In the genomic region with DNA sequence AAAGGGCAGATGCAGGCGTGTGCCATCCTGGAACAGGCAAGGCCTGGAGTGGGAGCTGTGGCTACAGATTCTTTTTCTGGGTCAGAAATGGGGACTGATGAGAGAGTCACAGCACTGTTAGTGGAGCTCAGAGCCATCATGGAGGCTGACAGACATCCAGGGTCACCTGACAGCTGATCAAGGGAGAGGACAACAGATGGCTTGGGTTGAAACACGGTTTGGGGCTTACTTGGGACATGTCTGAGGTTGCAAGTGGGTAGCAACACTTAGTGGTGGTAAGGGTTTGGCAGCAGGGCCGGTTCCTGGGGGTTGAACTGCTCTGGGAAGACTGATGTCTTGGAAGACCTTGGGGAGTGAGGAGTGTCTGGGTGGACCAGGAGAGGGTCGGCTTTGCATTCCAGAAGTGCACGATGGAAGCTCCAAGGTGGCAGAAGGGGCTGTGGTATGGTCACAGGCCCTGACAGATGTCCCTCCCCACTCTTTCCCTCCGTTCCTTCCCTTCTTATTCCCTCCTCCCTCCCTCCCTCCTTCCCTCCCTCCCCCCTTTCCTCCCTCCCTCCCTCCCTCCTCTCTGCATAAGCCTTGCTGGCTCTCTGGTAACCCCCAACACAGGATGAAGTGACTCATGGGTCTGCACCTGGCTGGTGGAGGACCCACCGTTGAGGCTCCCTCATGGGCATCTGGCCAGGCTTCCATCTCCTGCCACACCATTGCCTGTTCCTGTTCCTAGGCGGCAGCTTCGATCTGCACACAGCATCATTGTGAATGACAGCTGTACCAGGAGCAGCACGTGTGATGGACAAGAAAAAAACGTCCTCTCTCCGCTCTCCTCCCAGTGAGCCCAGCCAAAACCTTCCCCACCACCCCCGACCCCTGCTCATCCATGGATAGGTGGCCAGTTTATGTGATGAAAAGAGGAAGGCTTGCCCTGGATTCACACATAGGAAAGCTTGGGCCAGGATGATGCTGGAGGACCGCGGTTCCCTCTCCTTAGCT, we compare ENCODE assay signal across 23 cellular contexts.
"Had no signal": no experiment of that assay in that cellular context is flagged by ENCODE, and none has a peak within 500 bp of the region (broad histone marks: within the 10 kb centered on the region; RNA-seq: fewer than 3 reads in every experiment).

No MANE protein-coding gene starts in this region.

- H3K4me3 ChIP-seq: cardiac muscle cell, dorsolateral prefrontal cortex, gastrocnemius medialis, heart left ventricle, lower lobe of right lung, prostate gland, right lobe of liver, smooth muscle cell, thoracic aorta, upper lobe of right lung had no signal

- ATAC-seq: activated T-helper 17 cell treated with anti-CD3 and anti-CD28 coated beads, Interleukin-2, amount 50 U/mL, for 72 hours; gastrocnemius medialis; heart left ventricle; stimulated activated effector memory CD8-positive, alpha-beta T cell treated with anti-CD3 and anti-CD28 coated beads, Interleukin-12 subunit alpha, Interleukin-12 subunit beta, amount 100 ng/mL, for 72 hours; upper lobe of right lung had no signal

- H3K9me3 ChIP-seq: gastrocnemius medialis, heart left ventricle, lower lobe of right lung, prostate gland, right lobe of liver, thoracic aorta, upper lobe of right lung had no signal

- H3K27me3 ChIP-seq: cardiac muscle cell, dorsolateral prefrontal cortex, gastrocnemius medialis, heart left ventricle, right lobe of liver, upper lobe of right lung had no signal

- H3K27ac ChIP-seq: cardiac muscle cell, gastrocnemius medialis, lower lobe of right lung, prostate gland, thoracic aorta, upper lobe of right lung, WERI-Rb-1 had no signal

- DNase-seq: activated CD4-positive, alpha-beta T cell treated with anti-CD3 and anti-CD28 coated beads, Interleukin-2, amount 50 U/mL, for 48 hours; activated naive CD4-positive, alpha-beta T cell; activated naive CD8-positive, alpha-beta T cell treated with anti-CD3 and anti-CD28 coated beads for 36 hours; activated T-cell treated with anti-CD3 and anti-CD28 coated beads, Interleukin-2, amount 50 U/mL, for 1 hour; amniotic stem cell; dorsolateral prefrontal cortex; erythroblast; gastrocnemius medialis; heart left ventricle; immature natural killer cell; lower lobe of right lung; nephron progenitor cell; stimulated activated CD4-positive, alpha-beta T cell treated with anti-CD3 and anti-CD28 coated beads, Interleukin-4, amount 100 ng/mL, for 24 hours; SW 1271; upper lobe of right lung; WERI-Rb-1 had no signal

- H3K36me3 ChIP-seq: cardiac muscle cell, gastrocnemius medialis, lower lobe of right lung, prostate gland, upper lobe of right lung, WERI-Rb-1 had no signal

- H3K4me1 ChIP-seq: lower lobe of right lung, prostate gland, upper lobe of right lung had no signal
